ENCODE assay signal across 1 cellular context in genomic region chr1:225897595-225898514, GRCh38.
A peak's percentile ranks its signal among the peaks of the same experiment; 100 is the strongest.
TF ChIP-seq lines count a peak whose summit lies in the region.

No MANE protein-coding gene starts in this region.

TF ChIP-seq in HepG2, 621 proteins besides CTCF, POLR2A, EP300 and RAD21:
- TF ChIP-seq ZNF230 (CRISPR knock-in tag; IDR thresholded peaks at IDR 0.05), result 0 out of 2 replicates have a peak, but pooled peaks have one; percentile 49
- TF ChIP-seq ELF1 (CRISPR knock-in tag; IDR thresholded peaks at IDR 0.05), result 0 out of 2 replicates have a peak, but pooled peaks have one; percentile 35
- no peak for TF ChIP-seq ZNF282 (IDR thresholded peaks at IDR 0.05; ENCODE audit: partially characterized antibody)
- TF ChIP-seq, protein P1, sequence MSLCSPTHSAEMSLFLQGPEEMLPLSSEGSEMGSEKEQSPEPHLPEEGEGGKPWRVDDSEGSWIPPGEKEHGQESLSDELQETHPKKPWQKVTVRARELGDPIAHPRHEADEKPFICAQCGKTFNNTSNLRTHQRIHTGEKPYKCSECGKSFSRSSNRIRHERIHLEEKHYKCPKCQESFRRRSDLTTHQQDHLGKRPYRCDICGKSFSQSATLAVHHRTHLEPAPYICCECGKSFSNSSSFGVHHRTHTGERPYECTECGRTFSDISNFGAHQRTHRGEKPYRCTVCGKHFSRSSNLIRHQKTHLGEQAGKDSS (CRISPR knock-in tag; IDR thresholded peaks at IDR 0.05; ENCODE audit: borderline replicate concordance, low read depth), result peak; percentile 92
- TF ChIP-seq ZNF414 (CRISPR knock-in tag; IDR thresholded peaks at IDR 0.05), result no peak
- 0 out of 2 replicates have a peak, but pooled peaks have one; percentile 16 for TF ChIP-seq SAP130 (CRISPR knock-in tag; IDR thresholded peaks at IDR 0.05; ENCODE audit: low read depth)
- 0 out of 2 replicates have a peak, but pooled peaks have one; percentile 7 for TF ChIP-seq FOXA3 (CRISPR knock-in tag; IDR thresholded peaks at IDR 0.05)
- TF ChIP-seq ZSCAN5A (CRISPR knock-in tag; IDR thresholded peaks at IDR 0.05; ENCODE audit: borderline replicate concordance), result 0 out of 2 replicates have a peak, but pooled peaks have one; percentile 32
- TF ChIP-seq ZNF101 (CRISPR knock-in tag; IDR thresholded peaks at IDR 0.05; ENCODE audit: borderline replicate concordance, low read depth), result 0 out of 2 replicates have a peak, but pooled peaks have one; percentile 52
- 0 out of 2 replicates have a peak, but pooled peaks have one; percentile 6 for TF ChIP-seq ZNF614 (CRISPR knock-in tag; IDR thresholded peaks at IDR 0.05; ENCODE audit: borderline replicate concordance)
- peak; percentile 30; the same call in 1 of the 2 replicates for TF ChIP-seq SALL1 (CRISPR knock-in tag; IDR thresholded peaks at IDR 0.05)
- TF ChIP-seq ZNF687 (CRISPR knock-in tag; IDR thresholded peaks at IDR 0.05), result peak; percentile 35; the same call in 1 of the 2 replicates
- TF ChIP-seq RCOR2 (CRISPR knock-in tag; IDR thresholded peaks at IDR 0.05), result no peak
- TF ChIP-seq KDM3A (CRISPR knock-in tag; IDR thresholded peaks at IDR 0.05; ENCODE audit: low read depth), result no peak
- TF ChIP-seq ARID4A (CRISPR knock-in tag; IDR thresholded peaks at IDR 0.05; ENCODE audit: borderline replicate concordance), result no peak
- TF ChIP-seq ZNF460 (CRISPR knock-in tag; IDR thresholded peaks at IDR 0.05; ENCODE audit: borderline replicate concordance), result peak; percentile 58; the same call in 1 of the 2 replicates
- peak; percentile 92 for TF ChIP-seq ZNF121 (CRISPR knock-in tag; IDR thresholded peaks at IDR 0.05)
- TF ChIP-seq HOXA3 (CRISPR knock-in tag; IDR thresholded peaks at IDR 0.05), result 0 out of 2 replicates have a peak, but pooled peaks have one; percentile 3
- no peak for TF ChIP-seq ZNF660 (CRISPR knock-in tag; IDR thresholded peaks at IDR 0.05; ENCODE audit: borderline replicate concordance, low read depth)
- no peak for TF ChIP-seq IRX3 (CRISPR knock-in tag; IDR thresholded peaks at IDR 0.05; ENCODE audit: borderline replicate concordance, low read depth)
- peak; percentile 79; the same call in 1 of the 2 replicates for TF ChIP-seq ETV5 (CRISPR knock-in tag; IDR thresholded peaks at IDR 0.05; ENCODE audit: borderline replicate concordance)
- TF ChIP-seq ZMYM3 (CRISPR knock-in tag; IDR thresholded peaks at IDR 0.05), result peak; percentile 28; the same call in 1 of the 2 replicates
- TF ChIP-seq GATA4 (IDR thresholded peaks at IDR 0.05; ENCODE audit: borderline replicate concordance, low read depth), result no peak
- TF ChIP-seq FLYWCH1 (CRISPR knock-in tag; IDR thresholded peaks at IDR 0.05), result no peak
- 0 out of 2 replicates have a peak, but pooled peaks have one; percentile 18 for TF ChIP-seq ZNF792 (CRISPR knock-in tag; IDR thresholded peaks at IDR 0.05)
- peak; percentile 30; the same call in 1 of the 2 replicates for TF ChIP-seq ELF3 (CRISPR knock-in tag; IDR thresholded peaks at IDR 0.05)
- TF ChIP-seq IKZF5 (CRISPR knock-in tag; IDR thresholded peaks at IDR 0.05), result no peak; the same call in 1 of the 2 replicates
- TF ChIP-seq, protein P2, sequence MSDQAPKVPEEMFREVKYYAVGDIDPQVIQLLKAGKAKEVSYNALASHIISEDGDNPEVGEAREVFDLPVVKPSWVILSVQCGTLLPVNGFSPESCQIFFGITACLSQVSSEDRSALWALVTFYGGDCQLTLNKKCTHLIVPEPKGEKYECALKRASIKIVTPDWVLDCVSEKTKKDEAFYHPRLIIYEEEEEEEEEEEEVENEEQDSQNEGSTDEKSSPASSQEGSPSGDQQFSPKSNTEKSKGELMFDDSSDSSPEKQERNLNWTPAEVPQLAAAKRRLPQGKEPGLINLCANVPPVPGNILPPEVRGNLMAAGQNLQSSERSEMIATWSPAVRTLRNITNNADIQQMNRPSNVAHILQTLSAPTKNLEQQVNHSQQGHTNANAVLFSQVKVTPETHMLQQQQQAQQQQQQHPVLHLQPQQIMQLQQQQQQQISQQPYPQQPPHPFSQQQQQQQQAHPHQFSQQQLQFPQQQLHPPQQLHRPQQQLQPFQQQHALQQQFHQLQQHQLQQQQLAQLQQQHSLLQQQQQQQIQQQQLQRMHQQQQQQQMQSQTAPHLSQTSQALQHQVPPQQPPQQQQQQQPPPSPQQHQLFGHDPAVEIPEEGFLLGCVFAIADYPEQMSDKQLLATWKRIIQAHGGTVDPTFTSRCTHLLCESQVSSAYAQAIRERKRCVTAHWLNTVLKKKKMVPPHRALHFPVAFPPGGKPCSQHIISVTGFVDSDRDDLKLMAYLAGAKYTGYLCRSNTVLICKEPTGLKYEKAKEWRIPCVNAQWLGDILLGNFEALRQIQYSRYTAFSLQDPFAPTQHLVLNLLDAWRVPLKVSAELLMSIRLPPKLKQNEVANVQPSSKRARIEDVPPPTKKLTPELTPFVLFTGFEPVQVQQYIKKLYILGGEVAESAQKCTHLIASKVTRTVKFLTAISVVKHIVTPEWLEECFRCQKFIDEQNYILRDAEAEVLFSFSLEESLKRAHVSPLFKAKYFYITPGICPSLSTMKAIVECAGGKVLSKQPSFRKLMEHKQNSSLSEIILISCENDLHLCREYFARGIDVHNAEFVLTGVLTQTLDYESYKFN (CRISPR knock-in tag; conservative IDR thresholded peaks at IDR 0.05), result peak; percentile 58
- peak; percentile 17; the same call in 1 of the 2 replicates for TF ChIP-seq ZNF362 (CRISPR knock-in tag; IDR thresholded peaks at IDR 0.05; ENCODE audit: borderline replicate concordance)
- TF ChIP-seq, protein P3, sequence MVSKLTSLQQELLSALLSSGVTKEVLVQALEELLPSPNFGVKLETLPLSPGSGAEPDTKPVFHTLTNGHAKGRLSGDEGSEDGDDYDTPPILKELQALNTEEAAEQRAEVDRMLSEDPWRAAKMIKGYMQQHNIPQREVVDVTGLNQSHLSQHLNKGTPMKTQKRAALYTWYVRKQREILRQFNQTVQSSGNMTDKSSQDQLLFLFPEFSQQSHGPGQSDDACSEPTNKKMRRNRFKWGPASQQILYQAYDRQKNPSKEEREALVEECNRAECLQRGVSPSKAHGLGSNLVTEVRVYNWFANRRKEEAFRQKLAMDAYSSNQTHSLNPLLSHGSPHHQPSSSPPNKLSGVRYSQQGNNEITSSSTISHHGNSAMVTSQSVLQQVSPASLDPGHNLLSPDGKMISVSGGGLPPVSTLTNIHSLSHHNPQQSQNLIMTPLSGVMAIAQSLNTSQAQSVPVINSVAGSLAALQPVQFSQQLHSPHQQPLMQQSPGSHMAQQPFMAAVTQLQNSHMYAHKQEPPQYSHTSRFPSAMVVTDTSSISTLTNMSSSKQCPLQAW (CRISPR knock-in tag; IDR thresholded peaks at IDR 0.05), result peak; percentile 29; the same call in 1 of the 2 replicates
- TF ChIP-seq SMAD1 (CRISPR knock-in tag; IDR thresholded peaks at IDR 0.05; ENCODE audit: borderline replicate concordance, low read depth), result no peak
